ENCODE assay signal across 12 cellular contexts in genomic region chr1:108590436-108590835, GRCh38. TPM values are rescaled to one million over a fixed set of nuclear protein-coding genes. Genes with fewer than 3 reads are reported as not detected.
DNase-seq lines count a peak whose midpoint lies in the region; ATAC-seq and TF ChIP-seq lines count a peak whose summit lies in the region.
"Had no signal": no experiment of that assay in that cellular context is flagged by ENCODE, and none has a peak within 500 bp of the region (broad histone marks: within the 10 kb centered on the region; RNA-seq: fewer than 3 reads in every experiment).

No MANE protein-coding gene starts in this region.

- H3K4me3 Mint-ChIP-seq in activated naive CD4-positive, alpha-beta T cell treated with anti-CD3 and anti-CD28 coated beads, Interleukin-2, amount 50 U/mL, for 24 hours: no peak overlapping the region
- no peak overlapping the region for H3K4me3 Mint-ChIP-seq in chondrocyte (ENCODE audit: unreplicated experiment)

- H3K4me1 ChIP-seq in left lung (peaks cover 23 to 67% of the 10 kb centered on the region in 2 donors), upper lobe of left lung (peaks cover 31 to 34% (median 32%) of the 10 kb centered on the region in 4 donors)

- peaks cover 67% of the 10 kb centered on the region for H3K4me1 Mint-ChIP-seq in activated naive CD4-positive, alpha-beta T cell treated with anti-CD3 and anti-CD28 coated beads, Interleukin-2, amount 50 U/mL, for 24 hours
- H3K4me1 Mint-ChIP-seq in chondrocyte (ENCODE audit: low read depth): peaks cover 42% of the 10 kb centered on the region

- H3K4me3 ChIP-seq in left lung: no peak overlapping the region
- H3K4me3 ChIP-seq in upper lobe of left lung: no peak overlapping the region

- TF ChIP-seq CTCF in chondrocyte (IDR thresholded peaks at IDR 0.05): no peak
- TF ChIP-seq CTCF in left lung (IDR thresholded peaks at IDR 0.05): no peak
- TF ChIP-seq CTCF in upper lobe of left lung (IDR thresholded peaks at IDR 0.05): no peak

- H3K9me3 Mint-ChIP-seq in activated naive CD4-positive, alpha-beta T cell treated with anti-CD3 and anti-CD28 coated beads, Interleukin-2, amount 50 U/mL, for 24 hours: no peaks in the 10 kb centered on the region
- no peaks in the 10 kb centered on the region for H3K9me3 Mint-ChIP-seq in chondrocyte (ENCODE audit: low read depth)

- DNase-seq in activated naive CD4-positive, alpha-beta T cell treated with Interleukin-2 at 50 U/mL for 16 hours: no peak
- DNase-seq in chondrocyte (ENCODE audit: low spot score) (no peak), left lung (no peak), upper lobe of left lung (no peak), NOMO-1 treated with dmso at 0.1 percent for 144 hours (lab: John Stamatoyannopoulos, UW; ENCODE audit: unreplicated experiment) (no peak), head of caudate nucleus (no peak)
- DNase-seq: activated naive CD4-positive, alpha-beta T cell treated with anti-CD3 and anti-CD28 coated beads, Interleukin-2, amount 50 U/mL, for 16 hours; KBM-7; NCI-H774; stimulated activated CD4-positive, alpha-beta T cell treated with anti-CD3 and anti-CD28 coated beads, Interleukin-4, amount 100 ng/mL, for 1 hour had no signal

- H3K27me3 Mint-ChIP-seq in activated naive CD4-positive, alpha-beta T cell treated with anti-CD3 and anti-CD28 coated beads, Interleukin-2, amount 50 U/mL, for 24 hours: no peaks in the 10 kb centered on the region
- no peaks in the 10 kb centered on the region for H3K27me3 Mint-ChIP-seq in chondrocyte (ENCODE audit: low read depth)

- H3K9me3 ChIP-seq in left lung: no peaks in the 10 kb centered on the region
- H3K9me3 ChIP-seq in upper lobe of left lung: no peaks in the 10 kb centered on the region

- H3K27ac ChIP-seq in left lung: peak overlapping the region; percentile 71 to 89
- peak overlapping the region; percentile 4 to 79 (median 27) for H3K27ac ChIP-seq in upper lobe of left lung

- peak overlapping the region; percentile 25 for H3K27ac Mint-ChIP-seq in activated naive CD4-positive, alpha-beta T cell treated with anti-CD3 and anti-CD28 coated beads, Interleukin-2, amount 50 U/mL, for 24 hours
- H3K27ac Mint-ChIP-seq in chondrocyte (ENCODE audit: unreplicated experiment): peak overlapping the region; percentile 76

- H3K36me3 ChIP-seq in left lung (no peaks in the 10 kb centered on the region), upper lobe of left lung (no peaks in the 10 kb centered on the region)

- TF ChIP-seq POLR2A in upper lobe of left lung (IDR thresholded peaks at IDR 0.05): no peak

- no peak for TF ChIP-seq EP300 in upper lobe of left lung (IDR thresholded peaks at IDR 0.05)

- no peaks in the 10 kb centered on the region for H3K27me3 ChIP-seq in left lung
- H3K27me3 ChIP-seq in upper lobe of left lung: no peaks in the 10 kb centered on the region

- ATAC-seq in left lung (peak; percentile 38), upper lobe of left lung (ENCODE audit: low FRiP score in 2 of 2) (no peak), GM19324 (IDR thresholded peaks at IDR 0.05; ENCODE audit: low FRiP score, unreplicated experiment) (no peak)

- intact Hi-C loops in left lung (cut with DNase I): no loop called here
- intact Hi-C loops in head of caudate nucleus (cut with DNase I): no loop called here

- peaks cover 6% of the 10 kb centered on the region for H3K36me3 Mint-ChIP-seq in activated naive CD4-positive, alpha-beta T cell treated with anti-CD3 and anti-CD28 coated beads, Interleukin-2, amount 50 U/mL, for 24 hours
- no peaks in the 10 kb centered on the region for H3K36me3 Mint-ChIP-seq in chondrocyte (ENCODE audit: low read depth)

- WGBS in upper lobe of left lung, 2 donors: 21 to 27% methylated on average over 2 of the region's 2 CpGs

RNA-seq across cellular contexts. Expression of gene EEIG2, which starts 30.5 kb away (rescaled TPM):
- total RNA-seq in chondrocyte (13.7 to 14.2 TPM (median 13.8 TPM) in 3 replicates), left lung (10 to 100 TPM; 16.4 to 16.6 TPM), upper lobe of left lung (10 to 100 TPM in 5 of 6 donors, 1 to 10 TPM in 1; 8.4 to 19.9 (median 15.1) TPM)
